15 cellular contexts compared by ENCODE assay signal in the genomic region with DNA sequence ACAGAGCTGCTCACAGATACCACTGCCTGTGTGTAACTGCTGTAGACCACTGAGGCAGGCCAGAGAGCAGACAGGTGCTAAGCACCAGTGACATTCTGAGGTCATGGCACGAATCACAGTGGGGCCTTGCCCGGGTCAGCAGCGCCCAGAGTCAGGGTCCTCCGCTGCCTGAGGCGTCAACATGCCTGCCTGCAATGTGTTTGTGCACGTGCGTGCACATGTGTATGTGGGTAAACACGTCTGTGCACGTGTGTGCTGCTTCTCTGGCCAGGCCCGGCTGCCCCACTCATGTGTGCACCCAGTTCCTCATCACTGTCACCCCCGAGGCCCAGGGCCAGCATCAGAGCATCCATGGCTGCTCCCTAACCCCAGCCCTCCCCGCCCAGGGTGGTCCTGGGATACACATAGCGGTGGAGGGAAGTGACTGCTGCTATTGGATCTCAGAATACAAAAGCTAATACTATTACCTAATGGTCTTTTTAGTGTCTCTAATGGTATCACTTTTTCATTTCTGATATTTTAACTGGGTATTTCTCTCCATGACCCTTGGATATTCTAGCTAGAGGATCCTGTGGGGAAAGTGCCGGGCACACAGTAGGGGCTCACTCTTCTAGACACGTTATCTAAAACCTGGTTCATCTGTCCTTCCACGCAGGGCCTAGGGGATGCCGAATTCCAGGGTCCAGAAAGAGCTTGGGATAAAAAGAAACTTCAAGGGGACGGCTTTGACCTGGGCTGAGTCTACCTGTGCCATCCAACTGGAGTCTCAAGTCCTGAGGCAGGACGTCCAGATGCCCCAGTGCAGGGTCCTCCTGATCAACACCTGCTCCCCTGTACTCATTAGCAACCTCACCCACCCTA. TPM values are rescaled to one million over a fixed set of nuclear protein-coding genes. Genes with fewer than 3 reads are reported as not detected.
"Had no signal": no experiment of that assay in that cellular context is flagged by ENCODE, and none has a peak within 500 bp of the region (broad histone marks: within the 10 kb centered on the region; RNA-seq: fewer than 3 reads in every experiment).

Gene TBC1D3H, minus strand, starts transcription at position 51 of the 861 bp plus-strand sequence. CDS start 1,540 bp downstream, outside the sequence.

RNA-seq across cellular contexts. Expression of gene TBC1D3H, which starts in this region (rescaled TPM):
- total RNA-seq: activated CD4-positive, alpha-beta memory T cell treated with anti-CD3 and anti-CD28 coated beads for 36 hours; activated T-helper 17 cell treated with anti-CD3 and anti-CD28 coated beads, Interleukin-2, amount 50 U/mL, for 72 hours; body of pancreas; cardiac muscle cell; cerebellum; endothelial cell of umbilical vein; kidney epithelial cell; liver; mononuclear cell; natural killer cell; occipital lobe; pulmonary artery endothelial cell; right atrium auricular region; T-helper 17 cell; temporal lobe had no signal
